8 cellular contexts compared by ENCODE assay signal in genomic region chr10:97686301-97686961, GRCh38. TPM values are rescaled to one million over a fixed set of nuclear protein-coding genes. Genes with fewer than 3 reads are reported as not detected.
A peak's percentile ranks its signal among the peaks of the same experiment; 100 is the strongest.
DNase-seq lines count a peak whose midpoint lies in the region; ATAC-seq, FAIRE-seq and TF ChIP-seq lines count a peak whose summit lies in the region.

No MANE protein-coding gene starts in this region.

- H3K27me3 Mint-ChIP-seq in IgD-negative memory B cell = no peaks in the 10 kb centered on the region

- DNase-seq in GM06990 (ENCODE audit: extremely low read depth, insufficient read length) (peak; percentile 23), bronchial epithelial cell (ENCODE audit: low read depth) (peak; percentile 33), lower leg skin (ENCODE audit: low spot score in 2 of 2) (peak in 1 of 2 donors; percentile 84), tibial nerve (ENCODE audit: low spot score in 2 of 2) (no peak), 8988T (no peak)

- peak overlapping the region; percentile 90 to 100 (median 98) for H3K27ac ChIP-seq in tibial nerve

- FAIRE-seq in bronchial epithelial cell (lab: Jason Lieb, UNC) = no peak

- TF ChIP-seq EP300 in tibial nerve (IDR thresholded peaks at IDR 0.05) = no peak

- H3K4me3 ChIP-seq in GM06990 (replicated peaks; ENCODE audit: low read depth, low read length) (peak overlapping the region; percentile 69), bronchial epithelial cell (ENCODE audit: low read depth, low read length) (peak overlapping the region; percentile 88), lower leg skin (ENCODE audit: low read depth, poor library complexity, severe bottlenecking) (peak overlapping the region; percentile 46), tibial nerve (peak overlapping the region; percentile 58 to 94 (median 86))

- ATAC-seq in HG03097 (IDR thresholded peaks at IDR 0.05; ENCODE audit: low FRiP score, unreplicated experiment) = no peak
- ATAC-seq in GM21423 (IDR thresholded peaks at IDR 0.05; ENCODE audit: unreplicated experiment) = no peak

- TF ChIP-seq POLR2A in lower leg skin (IDR thresholded peaks at IDR 0.05) = no peak
- TF ChIP-seq POLR2A in tibial nerve (IDR thresholded peaks at IDR 0.05) = no peak

- H3K9me3 ChIP-seq in tibial nerve = no peaks in the 10 kb centered on the region

- peaks cover 10 to 20% (median 13%) of the 10 kb centered on the region in 3 donors for H3K4me1 Mint-ChIP-seq in IgD-negative memory B cell

- no peaks in the 10 kb centered on the region for H3K9me3 Mint-ChIP-seq in IgD-negative memory B cell

- intact Hi-C loops in lower leg skin (cut with DNase I; ENCODE audit: low total_unique reads) = no loop called here

- H3K36me3 ChIP-seq in GM06990 (ENCODE audit: control insufficient read depth, insufficient read depth, low read length) (no peaks in the 10 kb centered on the region), bronchial epithelial cell (ENCODE audit: control insufficient read depth, insufficient read depth, low read length) (no peaks in the 10 kb centered on the region), tibial nerve (no peaks in the 10 kb centered on the region)

- 7 to 9% methylated on average over 11 to 12 of the region's 14 CpGs for WGBS in lower leg skin, 2 donors
- 12 to 18% methylated on average over 9 to 14 of the region's 14 CpGs for WGBS in tibial nerve, 2 donors

- H3K4me1 ChIP-seq in tibial nerve = peaks cover 0 to 73% (median 36%) of the 10 kb centered on the region in 4 donors

- no peaks in the 10 kb centered on the region for H3K36me3 Mint-ChIP-seq in IgD-negative memory B cell

- peak overlapping the region; percentile 82 to 87 (median 86) for H3K27ac Mint-ChIP-seq in IgD-negative memory B cell

- TF ChIP-seq CTCF in GM06990 (IDR thresholded peaks at IDR 0.05; ENCODE audit: insufficient read depth, low read length, poor library complexity, severe bottlenecking) (no peak), bronchial epithelial cell (IDR thresholded peaks at IDR 0.05; ENCODE audit: insufficient read depth, low read length, severe bottlenecking) (no peak), lower leg skin (IDR thresholded peaks at IDR 0.05) (no peak), tibial nerve (IDR thresholded peaks at IDR 0.05) (no peak)

- no peaks in the 10 kb centered on the region for H3K27me3 ChIP-seq in GM06990 (replicated peaks; ENCODE audit: control insufficient read depth, insufficient read depth, low read length)
- H3K27me3 ChIP-seq in bronchial epithelial cell (ENCODE audit: control insufficient read depth, insufficient read depth, low read length) = no peaks in the 10 kb centered on the region
- H3K27me3 ChIP-seq in tibial nerve = no peaks in the 10 kb centered on the region

- peak overlapping the region; percentile 87 to 96 (median 94) for H3K4me3 Mint-ChIP-seq in IgD-negative memory B cell

RNA-seq across cellular contexts. Expression of gene AVPI1, which starts 0.6 kb away (rescaled TPM):
- polyA plus RNA-seq in IgD-negative memory B cell = 3.3 TPM
- total RNA-seq in bronchial epithelial cell (89.2 and 99.3 TPM in 2 replicates), lower leg skin (100 to 1,000 TPM; 133 to 169 (median 145) TPM), tibial nerve (100 to 1,000 TPM; 113 to 253 (median 170) TPM)

RNA-seq across cellular contexts. Expression of gene MARVELD1, which starts 27.1 kb away (rescaled TPM):
- polyA plus RNA-seq in IgD-negative memory B cell = 0.40 TPM
- total RNA-seq in bronchial epithelial cell (3.6 and 4.7 TPM in 2 replicates), lower leg skin (10 to 100 TPM; 22.5 to 50.2 (median 30.3) TPM), tibial nerve (10 to 100 TPM; 28.0 to 45.3 (median 42.2) TPM)

RNA-seq across cellular contexts. Expression of gene PI4K2A, which starts 46.0 kb away (rescaled TPM):
- polyA plus RNA-seq in IgD-negative memory B cell = 10.0 TPM
- total RNA-seq in bronchial epithelial cell (25.5 and 33.7 TPM in 2 replicates), lower leg skin (10 to 100 TPM; 30.1 to 38.5 (median 33.3) TPM), tibial nerve (10 to 100 TPM; 17.0 to 29.1 (median 21.0) TPM)

RNA-seq across cellular contexts. Expression of gene ZFYVE27, which starts 50.5 kb away (rescaled TPM):
- polyA plus RNA-seq in IgD-negative memory B cell = 35.4 TPM
- total RNA-seq in bronchial epithelial cell = 15.3 and 19.1 TPM in 2 replicates
- 10 to 100 TPM; 18.7 to 35.0 (median 21.4) TPM for total RNA-seq in lower leg skin
- 10 to 100 TPM; 33.4 to 46.8 (median 42.7) TPM for total RNA-seq in tibial nerve

RNA-seq across cellular contexts. Expression of gene MORN4, which starts 53.1 kb away (rescaled TPM):
- 2.1 TPM for polyA plus RNA-seq in IgD-negative memory B cell
- 7.1 and 9.0 TPM in 2 replicates for total RNA-seq in bronchial epithelial cell
- total RNA-seq in lower leg skin = 1 to 10 TPM; 1.6 to 7.5 (median 2.2) TPM
- 1 to 10 TPM; 3.7 to 8.2 (median 7.1) TPM for total RNA-seq in tibial nerve

Comparison
In these comparisons a context has a peak if more than half of its experiments do, and no peak if none do; other contexts are left out.
1. DNase-seq: peak in GM06990 (single experiment) and bronchial epithelial cell (single experiment); none in tibial nerve (0 of 2) and 8988T (single experiment).
2. Peak in every context shown above with its lines, with median percentiles within 50 percentile points of each other: H3K4me3 ChIP-seq.